Comparison of ENCODE assay signal across 14 cellular contexts in the genomic region with DNA sequence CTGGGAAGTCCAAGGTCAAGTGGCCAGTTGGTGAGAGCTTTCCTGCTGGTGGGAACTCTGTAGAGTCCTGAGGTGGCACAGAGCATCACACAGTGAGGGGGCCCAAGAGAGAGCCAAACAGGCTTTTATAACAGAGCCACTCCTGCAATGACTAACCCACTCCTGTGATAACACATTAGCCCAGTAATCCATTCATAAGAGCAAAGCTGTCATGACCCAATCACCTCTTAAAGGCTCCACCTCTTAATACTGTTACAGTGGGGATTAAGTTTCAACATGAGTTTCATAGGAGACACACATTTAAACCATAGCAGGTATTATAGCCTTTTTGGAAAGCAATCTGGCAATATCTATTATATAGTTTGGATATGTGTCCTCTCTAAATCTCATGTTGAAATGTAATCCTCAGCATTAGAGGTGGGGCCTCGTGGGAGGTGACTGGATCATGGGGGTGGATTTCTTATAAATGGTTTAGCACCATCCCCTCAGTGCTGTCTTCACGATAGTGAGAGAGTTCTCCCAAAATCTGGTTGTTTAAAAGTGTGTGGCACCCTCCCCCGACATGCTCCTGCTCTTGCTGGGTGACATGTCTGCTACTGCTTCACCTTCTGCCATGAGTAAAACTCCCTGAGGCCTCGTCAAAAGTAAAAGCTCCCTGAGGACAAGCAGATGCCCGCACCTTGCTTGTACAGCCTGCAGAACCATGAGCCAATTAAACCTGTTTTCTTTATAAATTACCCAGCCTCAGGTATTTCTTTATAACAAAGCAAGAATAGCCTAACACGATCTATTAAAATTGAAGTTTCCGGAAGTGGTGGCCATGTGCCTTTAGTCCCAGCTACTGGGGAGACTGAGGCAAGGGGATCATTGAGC.
DNase-seq lines count a peak whose midpoint lies in the region; TF ChIP-seq lines count a peak whose summit lies in the region.
"Had no signal": no experiment of that assay in that cellular context is flagged by ENCODE, and none has a peak within 500 bp of the region (broad histone marks: within the 10 kb centered on the region; RNA-seq: fewer than 3 reads in every experiment).

No MANE protein-coding gene starts in this region.

- H3K4me3 ChIP-seq in mammary epithelial cell (replicated peaks in 1 of 3; ENCODE audit: insufficient read depth in 1 of 3, low read depth in 2 of 3, low read length in 3 of 3) (no peak overlapping the region), OCI-LY3 (ENCODE audit: low read length) (no peak overlapping the region)
- H3K4me3 ChIP-seq: cardiac muscle cell had no signal

- no peak overlapping the region for H3K27ac ChIP-seq in mammary epithelial cell (ENCODE audit: insufficient read depth, low read depth, low read length)
- peak overlapping the region; percentile 99 for H3K27ac ChIP-seq in OCI-LY3 (ENCODE audit: low read length)
- H3K27ac ChIP-seq in epithelial cell of prostate = peak overlapping the region; percentile 0
- H3K27ac ChIP-seq: cardiac muscle cell had no signal

- H3K9ac ChIP-seq in mammary epithelial cell (ENCODE audit: insufficient read depth, low read length) (no peak overlapping the region), OCI-LY3 (ENCODE audit: low read length) (peak overlapping the region; percentile 77; the same call in 1 of the 2 replicates)

- H3K36me3 ChIP-seq in mammary epithelial cell (ENCODE audit: insufficient read depth, low read length) (no peaks in the 10 kb centered on the region), OCI-LY3 (replicated peaks; ENCODE audit: low read depth, low read length) (peaks cover 4% of the 10 kb centered on the region)
- H3K36me3 ChIP-seq: cardiac muscle cell had no signal

- H3K27me3 ChIP-seq in mammary epithelial cell (ENCODE audit: insufficient read depth, low read length) (no peaks in the 10 kb centered on the region), OCI-LY3 (ENCODE audit: low read depth, low read length) (no peaks in the 10 kb centered on the region)
- H3K27me3 ChIP-seq: cardiac muscle cell had no signal

- 99% methylated on average over 7 of the region's 7 CpGs for WGBS in mammary epithelial cell (ENCODE audit: low coverage, missing lambda C conversion rate)

- H4K20me1 ChIP-seq in mammary epithelial cell (ENCODE audit: insufficient read depth, low read length) (no peaks in the 10 kb centered on the region), OCI-LY3 (ENCODE audit: insufficient read depth, low read length) (no peaks in the 10 kb centered on the region)

- H3K4me1 Mint-ChIP-seq in MCF 10A (ENCODE audit: insufficient read depth, unreplicated experiment) = peaks cover 38% of the 10 kb centered on the region

- DNase-seq in mammary epithelial cell (peak; percentile 77), MCF 10A (ENCODE audit: unreplicated experiment) (no peak), epithelial cell of prostate (ENCODE audit: low read depth, low spot score) (peak; percentile 52), NCI-H446 treated with DMSO at 0.1 percent for 48 hours (lab: John Stamatoyannopoulos, UW) (no peak), OCI-M1 (lab: John Stamatoyannopoulos, UW) (no peak), globus pallidus (ENCODE audit: low spot score) (no peak), NCI-H2107 treated with DMSO at 0.1 percent for 48 hours (lab: John Stamatoyannopoulos, UW; ENCODE audit: unreplicated experiment) (no peak)
- DNase-seq: activated B cell treated with CpG ODN at 0.5 μM for 24 hours; stimulated activated CD4-positive, alpha-beta T cell treated with anti-CD3 and anti-CD28 coated beads, Interleukin-2, amount 100 ng/mL, for 48 hours; stimulated activated naive CD4-positive, alpha-beta T cell treated with Interleukin-2 at 50 U/mL for 16 hours had no signal

- CTCF ChIA-PET in mammary epithelial cell (lab: Charles Lee; ENCODE audit: low non-redundant PET) = no interaction called here
- CTCF ChIA-PET in MCF 10A (lab: Yijun Ruan, JAX) = interaction anchor here (1.3 to 2.6 kb wide), 3 partner anchors 21 to 368 kb away, joined by 4 to 11 read pairs (median 9); no protein-coding TSS in a partner anchor

- H3K27ac Mint-ChIP-seq in MCF 10A (ENCODE audit: low read depth, unreplicated experiment) = no peak overlapping the region
- H3K27ac Mint-ChIP-seq: activated B cell treated with CpG ODN at 0.5 μM for 24 hours, B cell, progenitor cell of endocrine pancreas had no signal

- TF ChIP-seq CTCF in mammary epithelial cell (conservative IDR thresholded peaks at IDR 0.05 in 1 of 2, IDR thresholded peaks at IDR 0.05 in 1 of 2; ENCODE audit: extremely low read depth in 1 of 2, insufficient read depth in 1 of 2, low read depth in 1 of 2, low read length in 2 of 2) (no peak), MCF 10A (IDR thresholded peaks at IDR 0.05; ENCODE audit: unreplicated experiment) (no peak), OCI-LY3 (IDR thresholded peaks at IDR 0.05; ENCODE audit: low read depth, low read length) (no peak)

- no peaks in the 10 kb centered on the region for H3K36me3 Mint-ChIP-seq in MCF 10A (ENCODE audit: insufficient read depth, unreplicated experiment)

- H3K4me3 Mint-ChIP-seq in MCF 10A (ENCODE audit: unreplicated experiment) = no peak overlapping the region
- H3K4me3 Mint-ChIP-seq: activated B cell treated with CpG ODN at 0.5 μM for 24 hours, B cell had no signal

- H2AFZ ChIP-seq in mammary epithelial cell (ENCODE audit: low read depth, low read length) = no peak overlapping the region
- H2AFZ ChIP-seq in OCI-LY3 (ENCODE audit: low read depth, low read length) = no peak overlapping the region

- H3K9me3 ChIP-seq in mammary epithelial cell (replicated peaks; ENCODE audit: insufficient read depth, low read length) (no peaks in the 10 kb centered on the region), OCI-LY3 (ENCODE audit: insufficient read depth, low read length) (no peaks in the 10 kb centered on the region)

- H3K27me3 Mint-ChIP-seq in MCF 10A (ENCODE audit: insufficient read depth, unreplicated experiment) = no peaks in the 10 kb centered on the region
- H3K27me3 Mint-ChIP-seq: activated B cell treated with CpG ODN at 0.5 μM for 24 hours, B cell, progenitor cell of endocrine pancreas had no signal

- dilution Hi-C loops in mammary epithelial cell (cut with HindIII; ENCODE audit: low sequenced_read_pairs) = no loop called here

- H3K9me3 Mint-ChIP-seq in MCF 10A (ENCODE audit: unreplicated experiment) = peaks cover 3% of the 10 kb centered on the region
- H3K9me3 Mint-ChIP-seq: activated B cell treated with CpG ODN at 0.5 μM for 24 hours had no signal

- POLR2A ChIA-PET in MCF 10A (lab: Yijun Ruan, JAX) = interaction anchor here (1.2 kb wide), 1 partner anchor 31 kb away, joined by 3 read pairs; no protein-coding TSS in a partner anchor

- H3K4me2 ChIP-seq in mammary epithelial cell (ENCODE audit: insufficient read depth, low read depth, low read length) = no peak overlapping the region
- no peak overlapping the region for H3K4me2 ChIP-seq in OCI-LY3 (ENCODE audit: low read length)

- intact Hi-C loops in mammary epithelial cell (cut with micrococcal nuclease) = loop anchor here (5.0 to 10.0 kb wide), 2 partner anchors 66 to 702 kb away; partner anchors contain the start of gene CD58
- intact Hi-C loops in MCF 10A (cut with micrococcal nuclease) = no loop called here

- BruUV-seq in mammary epithelial cell (replicated peaks; lab: Mats Ljungman, UMichigan) (no TSS peak), MCF 10A (replicated peaks; lab: Mats Ljungman, UMichigan) (no TSS peak)

- H3K79me2 ChIP-seq in mammary epithelial cell (ENCODE audit: insufficient read depth, low read length) (no peaks in the 10 kb centered on the region), OCI-LY3 (ENCODE audit: low read length) (no peaks in the 10 kb centered on the region)

- peaks cover 51% of the 10 kb centered on the region for H3K4me1 ChIP-seq in mammary epithelial cell (ENCODE audit: insufficient read depth, low read length)
- peaks cover 88% of the 10 kb centered on the region for H3K4me1 ChIP-seq in OCI-LY3 (ENCODE audit: low read length)

- in situ Hi-C loops in mammary epithelial cell (cut with MboI; ENCODE audit: low sequenced_read_pairs in 2 of 2) = no loop called here

Comparison
In these comparisons a context has a peak if more than half of its experiments do, and no peak if none do; other contexts are left out.
1. DNase-seq: peak in mammary epithelial cell (single experiment) and epithelial cell of prostate (single experiment); none in MCF 10A (single experiment), NCI-H446 treated with DMSO at 0.1 percent for 48 hours (single experiment), OCI-M1 (single experiment), globus pallidus (single experiment) and NCI-H2107 treated with DMSO at 0.1 percent for 48 hours (single experiment).